Comparison of ENCODE assay signal across 1 cellular context in genomic region chr17:40548491-40548981, GRCh38.
TF ChIP-seq lines count a peak whose summit lies in the region.

No MANE protein-coding gene starts in this region.

TF ChIP-seq in HepG2, 621 proteins besides CTCF, POLR2A, EP300 and RAD21 (continued from another document and continues in another):
- no peak for TF ChIP-seq ZNF12 (CRISPR knock-in tag; IDR thresholded peaks at IDR 0.05)
- peak; percentile 87; the same call in 1 of the 2 replicates for TF ChIP-seq FOXO4 (CRISPR knock-in tag; conservative IDR thresholded peaks at IDR 0.05)
- TF ChIP-seq, protein P1, sequence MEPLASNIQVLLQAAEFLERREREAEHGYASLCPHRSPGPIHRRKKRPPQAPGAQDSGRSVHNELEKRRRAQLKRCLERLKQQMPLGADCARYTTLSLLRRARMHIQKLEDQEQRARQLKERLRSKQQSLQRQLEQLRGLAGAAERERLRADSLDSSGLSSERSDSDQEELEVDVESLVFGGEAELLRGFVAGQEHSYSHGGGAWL (CRISPR knock-in tag; IDR thresholded peaks at IDR 0.05): no peak
- no peak for TF ChIP-seq ZNF543 (CRISPR knock-in tag; IDR thresholded peaks at IDR 0.05)
- TF ChIP-seq ZSCAN25 (CRISPR knock-in tag; IDR thresholded peaks at IDR 0.05): no peak
- no peak for TF ChIP-seq SMC3 (IDR thresholded peaks at IDR 0.05; ENCODE audit: low read length)
- TF ChIP-seq BORCS8-MEF2B (CRISPR knock-in tag; IDR thresholded peaks at IDR 0.05): peak; percentile 74; the same call in 1 of the 2 replicates
- TF ChIP-seq MED8 (CRISPR knock-in tag; IDR thresholded peaks at IDR 0.05; ENCODE audit: insufficient replicate concordance): no peak
- TF ChIP-seq MEIS1 (CRISPR knock-in tag; IDR thresholded peaks at IDR 0.05; ENCODE audit: borderline replicate concordance): no peak
- TF ChIP-seq ZFYVE20 (CRISPR knock-in tag; IDR thresholded peaks at IDR 0.05; ENCODE audit: borderline replicate concordance, low read depth): 0 out of 2 replicates have a peak, but pooled peaks have one; percentile 64
- TF ChIP-seq ZNF670 (CRISPR knock-in tag; IDR thresholded peaks at IDR 0.05; ENCODE audit: borderline replicate concordance): no peak
- TF ChIP-seq, protein P2, sequence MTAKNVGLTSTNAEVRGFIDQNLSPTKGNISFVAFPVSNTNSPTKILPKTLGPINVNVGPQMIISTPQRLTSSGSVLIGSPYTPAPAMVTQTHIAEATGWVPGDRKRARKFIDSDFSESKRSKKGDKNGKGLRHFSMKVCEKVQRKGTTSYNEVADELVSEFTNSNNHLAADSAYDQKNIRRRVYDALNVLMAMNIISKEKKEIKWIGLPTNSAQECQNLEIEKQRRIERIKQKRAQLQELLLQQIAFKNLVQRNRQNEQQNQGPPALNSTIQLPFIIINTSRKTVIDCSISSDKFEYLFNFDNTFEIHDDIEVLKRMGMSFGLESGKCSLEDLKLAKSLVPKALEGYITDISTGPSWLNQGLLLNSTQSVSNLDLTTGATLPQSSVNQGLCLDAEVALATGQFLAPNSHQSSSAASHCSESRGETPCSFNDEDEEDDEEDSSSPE (CRISPR knock-in tag; IDR thresholded peaks at IDR 0.05): 0 out of 2 replicates have a peak, but pooled peaks have one; percentile 7
- TF ChIP-seq DDIT3 (CRISPR knock-in tag; IDR thresholded peaks at IDR 0.05): no peak
- no peak for TF ChIP-seq SRSF4 (IDR thresholded peaks at IDR 0.05; ENCODE audit: low read depth, low read length, poor library complexity, severe bottlenecking)
- peak; percentile 6 for TF ChIP-seq ZNF781 (CRISPR knock-in tag; IDR thresholded peaks at IDR 0.05; ENCODE audit: borderline replicate concordance, not compliant biosample characterization)
- no peak for TF ChIP-seq PLSCR1 (CRISPR knock-in tag; IDR thresholded peaks at IDR 0.05; ENCODE audit: borderline replicate concordance)
- TF ChIP-seq, protein P3, sequence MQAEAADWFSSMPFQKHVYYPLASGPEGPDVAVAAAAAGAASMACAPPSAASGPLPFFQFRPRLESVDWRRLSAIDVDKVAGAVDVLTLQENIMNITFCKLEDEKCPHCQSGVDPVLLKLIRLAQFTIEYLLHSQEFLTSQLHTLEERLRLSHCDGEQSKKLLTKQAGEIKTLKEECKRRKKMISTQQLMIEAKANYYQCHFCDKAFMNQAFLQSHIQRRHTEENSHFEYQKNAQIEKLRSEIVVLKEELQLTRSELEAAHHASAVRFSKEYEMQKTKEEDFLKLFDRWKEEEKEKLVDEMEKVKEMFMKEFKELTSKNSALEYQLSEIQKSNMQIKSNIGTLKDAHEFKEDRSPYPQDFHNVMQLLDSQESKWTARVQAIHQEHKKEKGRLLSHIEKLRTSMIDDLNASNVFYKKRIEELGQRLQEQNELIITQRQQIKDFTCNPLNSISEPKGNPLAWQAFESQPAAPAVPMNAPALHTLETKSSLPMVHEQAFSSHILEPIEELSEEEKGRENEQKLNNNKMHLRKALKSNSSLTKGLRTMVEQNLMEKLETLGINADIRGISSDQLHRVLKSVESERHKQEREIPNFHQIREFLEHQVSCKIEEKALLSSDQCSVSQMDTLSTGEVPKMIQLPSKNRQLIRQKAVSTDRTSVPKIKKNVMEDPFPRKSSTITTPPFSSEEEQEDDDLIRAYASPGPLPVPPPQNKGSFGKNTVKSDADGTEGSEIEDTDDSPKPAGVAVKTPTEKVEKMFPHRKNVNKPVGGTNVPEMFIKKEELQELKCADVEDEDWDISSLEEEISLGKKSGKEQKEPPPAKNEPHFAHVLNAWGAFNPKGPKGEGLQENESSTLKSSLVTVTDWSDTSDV (CRISPR knock-in tag; IDR thresholded peaks at IDR 0.05): no peak
- no peak; the same call in 1 of the 2 replicates for TF ChIP-seq ZNF30 (CRISPR knock-in tag; IDR thresholded peaks at IDR 0.05)
- TF ChIP-seq PAWR (CRISPR knock-in tag; IDR thresholded peaks at IDR 0.05; ENCODE audit: borderline replicate concordance): no peak
- no peak for TF ChIP-seq ZNF10 (CRISPR knock-in tag; IDR thresholded peaks at IDR 0.05; ENCODE audit: borderline replicate concordance, low read depth)
- TF ChIP-seq ZBTB1 (CRISPR knock-in tag; IDR thresholded peaks at IDR 0.05; ENCODE audit: borderline replicate concordance): no peak
- no peak for TF ChIP-seq TBX2 (CRISPR knock-in tag; IDR thresholded peaks at IDR 0.05; ENCODE audit: borderline replicate concordance)
- 0 out of 2 replicates have a peak, but pooled peaks have one; percentile 18 for TF ChIP-seq ZNF510 (CRISPR knock-in tag; IDR thresholded peaks at IDR 0.05; ENCODE audit: low read depth)
- no peak for TF ChIP-seq JUN (CRISPR knock-in tag; IDR thresholded peaks at IDR 0.05)
- no peak for TF ChIP-seq HOXA7 (CRISPR knock-in tag; IDR thresholded peaks at IDR 0.05)
- no peak for TF ChIP-seq GTF2F1 (IDR thresholded peaks at IDR 0.05; ENCODE audit: low read length)
- no peak for TF ChIP-seq KLF15 (CRISPR knock-in tag; IDR thresholded peaks at IDR 0.05; ENCODE audit: borderline replicate concordance)
- no peak for TF ChIP-seq TCF12 (IDR thresholded peaks at IDR 0.05)
- TF ChIP-seq TCF12 (CRISPR knock-in tag; IDR thresholded peaks at IDR 0.05): no peak
- no peak for TF ChIP-seq ZSCAN22 (CRISPR knock-in tag; IDR thresholded peaks at IDR 0.05)
- TF ChIP-seq KAT8 (CRISPR knock-in tag; IDR thresholded peaks at IDR 0.05): no peak
- TF ChIP-seq ZNF160 (CRISPR knock-in tag; IDR thresholded peaks at IDR 0.05): no peak
- TF ChIP-seq ETV6 (CRISPR knock-in tag; conservative IDR thresholded peaks at IDR 0.05): no peak
- TF ChIP-seq ARNT2 (CRISPR knock-in tag; IDR thresholded peaks at IDR 0.05; ENCODE audit: low read depth): 0 out of 2 replicates have a peak, but pooled peaks have one; percentile 54
- no peak for TF ChIP-seq ZNF484 (CRISPR knock-in tag; IDR thresholded peaks at IDR 0.05; ENCODE audit: borderline replicate concordance, low read depth)
- TF ChIP-seq ZNF501 (CRISPR knock-in tag; IDR thresholded peaks at IDR 0.05): no peak
- no peak for TF ChIP-seq TEAD3 (CRISPR knock-in tag; optimal IDR thresholded peaks at IDR 0.05; ENCODE audit: borderline replicate concordance)
- 0 out of 2 replicates have a peak, but pooled peaks have one; percentile 39 for TF ChIP-seq ZNF83 (CRISPR knock-in tag; IDR thresholded peaks at IDR 0.05; ENCODE audit: borderline replicate concordance)
- TF ChIP-seq PLRG1 (conservative IDR thresholded peaks at IDR 0.05): no peak
- peak; percentile 33; the same call in 1 of the 2 replicates for TF ChIP-seq ZNF34 (CRISPR knock-in tag; IDR thresholded peaks at IDR 0.05; ENCODE audit: borderline replicate concordance)
- no peak for TF ChIP-seq RELA (CRISPR knock-in tag; IDR thresholded peaks at IDR 0.05)
- TF ChIP-seq ZNF780A (CRISPR knock-in tag; IDR thresholded peaks at IDR 0.05): no peak
- TF ChIP-seq ZNF230 (CRISPR knock-in tag; IDR thresholded peaks at IDR 0.05): 0 out of 2 replicates have a peak, but pooled peaks have one; percentile 15
- 0 out of 2 replicates have a peak, but pooled peaks have one; percentile 77 for TF ChIP-seq ZNF354B (CRISPR knock-in tag; IDR thresholded peaks at IDR 0.05)
- no peak for TF ChIP-seq MBNL3 (CRISPR knock-in tag; conservative IDR thresholded peaks at IDR 0.05)
- TF ChIP-seq TEAD2 (CRISPR knock-in tag; IDR thresholded peaks at IDR 0.05): no peak
- TF ChIP-seq ZNF619 (CRISPR knock-in tag; IDR thresholded peaks at IDR 0.05): no peak
- no peak for TF ChIP-seq CENPT (CRISPR knock-in tag; IDR thresholded peaks at IDR 0.05; ENCODE audit: low read depth)
- peak; percentile 63; the same call in 1 of the 2 replicates for TF ChIP-seq ZNF891 (CRISPR knock-in tag; IDR thresholded peaks at IDR 0.05)
- no peak for TF ChIP-seq RBFOX2 (IDR thresholded peaks at IDR 0.05; ENCODE audit: low read depth, low read length)
- no peak for TF ChIP-seq NFYC (CRISPR knock-in tag; IDR thresholded peaks at IDR 0.05)
- no peak for TF ChIP-seq CHD4 (IDR thresholded peaks at IDR 0.05; ENCODE audit: borderline replicate concordance, low read length)
- TF ChIP-seq ZNF747 (CRISPR knock-in tag; IDR thresholded peaks at IDR 0.05; ENCODE audit: borderline replicate concordance): no peak
- no peak for TF ChIP-seq MLXIP (CRISPR knock-in tag; IDR thresholded peaks at IDR 0.05; ENCODE audit: borderline replicate concordance)
- TF ChIP-seq ZNF644 (CRISPR knock-in tag; IDR thresholded peaks at IDR 0.05; ENCODE audit: low read depth): no peak
- TF ChIP-seq HNRNPLL (IDR thresholded peaks at IDR 0.05; ENCODE audit: low read depth, low read length, poor library complexity, severe bottlenecking): no peak
- no peak for TF ChIP-seq TEF (CRISPR knock-in tag; IDR thresholded peaks at IDR 0.05)
- TF ChIP-seq, protein P4, sequence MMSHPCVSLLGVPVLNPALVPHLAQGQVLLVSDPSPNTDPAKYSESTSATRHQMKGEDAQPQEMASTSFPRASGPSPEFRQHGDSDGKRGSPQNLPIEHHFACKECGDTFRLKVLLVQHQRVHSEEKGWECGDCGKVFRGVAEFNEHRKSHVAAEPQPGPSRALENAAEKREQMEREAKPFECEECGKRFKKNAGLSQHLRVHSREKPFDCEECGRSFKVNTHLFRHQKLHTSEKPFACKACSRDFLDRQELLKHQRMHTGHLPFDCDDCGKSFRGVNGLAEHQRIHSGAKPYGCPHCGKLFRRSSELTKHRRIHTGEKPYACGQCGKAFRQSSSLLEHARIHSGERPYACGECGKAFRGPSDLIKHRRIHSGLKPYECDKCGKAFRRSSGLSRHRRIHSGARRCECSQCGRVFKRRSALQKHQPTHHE (CRISPR knock-in tag; IDR thresholded peaks at IDR 0.05; ENCODE audit: borderline replicate concordance): no peak
- no peak for TF ChIP-seq POLR2G (IDR thresholded peaks at IDR 0.05; ENCODE audit: low read depth, low read length)
- TF ChIP-seq NBN (conservative IDR thresholded peaks at IDR 0.05): no peak
- TF ChIP-seq, protein P5, sequence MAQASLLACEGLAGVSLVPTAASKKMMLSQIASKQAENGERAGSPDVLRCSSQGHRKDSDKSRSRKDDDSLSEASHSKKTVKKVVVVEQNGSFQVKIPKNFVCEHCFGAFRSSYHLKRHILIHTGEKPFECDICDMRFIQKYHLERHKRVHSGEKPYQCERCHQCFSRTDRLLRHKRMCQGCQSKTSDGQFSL (CRISPR knock-in tag; IDR thresholded peaks at IDR 0.05): no peak
- TF ChIP-seq MTA3 (CRISPR knock-in tag; IDR thresholded peaks at IDR 0.05): no peak
- TF ChIP-seq CHCHD3 (CRISPR knock-in tag; IDR thresholded peaks at IDR 0.05): 0 out of 2 replicates have a peak, but pooled peaks have one; percentile 35
- no peak for TF ChIP-seq ZBTB21 (CRISPR knock-in tag; IDR thresholded peaks at IDR 0.05)
- TF ChIP-seq NAIF1 (CRISPR knock-in tag; IDR thresholded peaks at IDR 0.05; ENCODE audit: borderline replicate concordance): no peak
- no peak for TF ChIP-seq TSC22D2 (CRISPR knock-in tag; IDR thresholded peaks at IDR 0.05; ENCODE audit: borderline replicate concordance)
